Comparison of ENCODE assay signal across 1 cellular context in genomic region chr16:85646976-85647375, GRCh38.
TF ChIP-seq lines count a peak whose summit lies in the region.

No MANE protein-coding gene starts in this region.

TF ChIP-seq in H1, 55 proteins besides CTCF, POLR2A, EP300 and RAD21:
- TF ChIP-seq CHD7 (IDR thresholded peaks at IDR 0.05; ENCODE audit: insufficient replicate concordance, low read length) (no peak), RXRA (IDR thresholded peaks at IDR 0.05; ENCODE audit: insufficient read depth, low read depth, low read length) (no peak), SP1 (IDR thresholded peaks at IDR 0.05; ENCODE audit: low read depth, low read length) (no peak), HDAC6 (IDR thresholded peaks at IDR 0.05; ENCODE audit: low read depth, low read length) (no peak)
